14 cellular contexts compared by ENCODE assay signal in genomic region chr11:58902881-58903280, GRCh38. TPM values are rescaled to one million over a fixed set of nuclear protein-coding genes. Genes with fewer than 3 reads are reported as not detected.
DNase-seq lines count a peak whose midpoint lies in the region; ATAC-seq and TF ChIP-seq lines count a peak whose summit lies in the region.
"Had no signal": no experiment of that assay in that cellular context is flagged by ENCODE, and none has a peak within 500 bp of the region (broad histone marks: within the 10 kb centered on the region; RNA-seq: fewer than 3 reads in every experiment).

No MANE protein-coding gene starts in this region.

- H3K4me1 Mint-ChIP-seq in HFFc6 (ENCODE audit: low read depth) (peaks cover 47% of the 10 kb centered on the region), neural progenitor cell (peaks cover 25% of the 10 kb centered on the region)
- no peaks in the 10 kb centered on the region for H3K4me1 Mint-ChIP-seq in activated CD4-positive, alpha-beta memory T cell treated with anti-CD3 and anti-CD28 coated beads, Interleukin-2, amount 10 ng/mL, durations not matched to agents 7 days and 5 days

- CTCF ChIA-PET in activated CD4-positive, alpha-beta memory T cell treated with anti-CD3 and anti-CD28 coated beads, Interleukin-2, amount 10 ng/mL, durations not matched to agents 7 days and 5 days (lab: Charles Lee) = no interaction called here

- H3K27ac ChIP-seq in neural progenitor cell = no peak overlapping the region

- no peak overlapping the region for H2AFZ ChIP-seq in neural progenitor cell (replicated peaks)

- no peaks in the 10 kb centered on the region for H4K20me1 ChIP-seq in neural progenitor cell (ENCODE audit: low read depth)

- peak overlapping the region; percentile 87; the same call in 1 of the 2 replicates for H3K4me3 Mint-ChIP-seq in HFFc6
- no peak overlapping the region for H3K4me3 Mint-ChIP-seq in neural progenitor cell
- no peak overlapping the region for H3K4me3 Mint-ChIP-seq in activated CD4-positive, alpha-beta memory T cell treated with anti-CD3 and anti-CD28 coated beads, Interleukin-2, amount 10 ng/mL, durations not matched to agents 7 days and 5 days
- H3K4me3 Mint-ChIP-seq: CD8-positive, alpha-beta T cell had no signal

- H3K27ac Mint-ChIP-seq in HFFc6 (no peak overlapping the region), neural progenitor cell (no peak overlapping the region)
- no peak overlapping the region for H3K27ac Mint-ChIP-seq in activated CD4-positive, alpha-beta memory T cell treated with anti-CD3 and anti-CD28 coated beads, Interleukin-2, amount 10 ng/mL, durations not matched to agents 7 days and 5 days
- H3K27ac Mint-ChIP-seq: CD14-positive monocyte; CD8-positive, alpha-beta T cell had no signal

- no peaks in the 10 kb centered on the region for H3K9me3 ChIP-seq in neural progenitor cell (ENCODE audit: low read depth)
- H3K9me3 ChIP-seq: HAP-1 had no signal

- peaks cover 14% of the 10 kb centered on the region for H3K79me2 ChIP-seq in neural progenitor cell (ENCODE audit: low read depth)

- no peak for DNase-seq in HFFc6
- peak; percentile 18 for DNase-seq in NCI-H69 (lab: John Stamatoyannopoulos, UW)
- DNase-seq in myocyte (ENCODE audit: low read depth) = peak; percentile 17
- DNase-seq in neural progenitor cell (ENCODE audit: low spot score) = no peak
- DNase-seq in HUDEP-2 (lab: John Stamatoyannopoulos, UW; ENCODE audit: unreplicated experiment in 76 of 76) = no peak
- DNase-seq in activated CD4-positive, alpha-beta memory T cell treated with anti-CD3 and anti-CD28 coated beads, Interleukin-2, amount 10 ng/mL, durations not matched to agents 7 days and 5 days = no peak
- DNase-seq: CD8-positive, alpha-beta T cell; COR-L47; DMS153; DMS79 treated with DMSO at 0.1 percent for 48 hours; EL had no signal

- H3K9me3 Mint-ChIP-seq in HFFc6 = no peaks in the 10 kb centered on the region
- no peaks in the 10 kb centered on the region for H3K9me3 Mint-ChIP-seq in neural progenitor cell
- H3K9me3 Mint-ChIP-seq in activated CD4-positive, alpha-beta memory T cell treated with anti-CD3 and anti-CD28 coated beads, Interleukin-2, amount 10 ng/mL, durations not matched to agents 7 days and 5 days = no peaks in the 10 kb centered on the region
- H3K9me3 Mint-ChIP-seq: CD8-positive, alpha-beta T cell had no signal

- peaks cover 17% of the 10 kb centered on the region for H3K4me1 ChIP-seq in neural progenitor cell
- H3K4me1 ChIP-seq: HAP-1 had no signal

- peaks cover 20% of the 10 kb centered on the region for H3K27me3 ChIP-seq in neural progenitor cell

- peaks cover 1% of the 10 kb centered on the region; the same call in 1 of the 2 replicates for H3K27me3 Mint-ChIP-seq in HFFc6 (ENCODE audit: insufficient read depth)
- H3K27me3 Mint-ChIP-seq in neural progenitor cell (ENCODE audit: insufficient read depth, low read depth) = peaks cover 2% of the 10 kb centered on the region
- peaks cover 46% of the 10 kb centered on the region for H3K27me3 Mint-ChIP-seq in activated CD4-positive, alpha-beta memory T cell treated with anti-CD3 and anti-CD28 coated beads, Interleukin-2, amount 10 ng/mL, durations not matched to agents 7 days and 5 days

- H3K36me3 Mint-ChIP-seq in HFFc6 (ENCODE audit: low read depth) (no peaks in the 10 kb centered on the region), neural progenitor cell (peaks cover 22% of the 10 kb centered on the region)
- no peaks in the 10 kb centered on the region for H3K36me3 Mint-ChIP-seq in activated CD4-positive, alpha-beta memory T cell treated with anti-CD3 and anti-CD28 coated beads, Interleukin-2, amount 10 ng/mL, durations not matched to agents 7 days and 5 days (ENCODE audit: low read depth)
- H3K36me3 Mint-ChIP-seq: CD8-positive, alpha-beta T cell had no signal

- H3K36me3 ChIP-seq in neural progenitor cell = no peaks in the 10 kb centered on the region
- H3K36me3 ChIP-seq: HAP-1 had no signal

- peak overlapping the region; percentile 75 for H3K4me2 ChIP-seq in neural progenitor cell

- no peak for ATAC-seq in GM18519 (IDR thresholded peaks at IDR 0.05; ENCODE audit: low FRiP score, unreplicated experiment)
- ATAC-seq: CD8-positive, alpha-beta T cell had no signal

- POLR2A ChIA-PET in activated CD4-positive, alpha-beta memory T cell treated with anti-CD3 and anti-CD28 coated beads, Interleukin-2, amount 10 ng/mL, durations not matched to agents 7 days and 5 days (lab: Charles Lee) = no interaction called here

- TF ChIP-seq CTCF in HFFc6 (IDR thresholded peaks at IDR 0.05) (no peak), neural progenitor cell (IDR thresholded peaks at IDR 0.05) (no peak)

- H3K9ac ChIP-seq in neural progenitor cell = no peak overlapping the region

- H3F3A ChIP-seq in neural progenitor cell (ENCODE audit: low read depth) = peaks cover 27% of the 10 kb centered on the region

- H3K4me3 ChIP-seq in neural progenitor cell = no peak overlapping the region
- H3K4me3 ChIP-seq: HAP-1 had no signal

RNA-seq across cellular contexts. Expression of gene GLYATL1, which starts 36.4 kb away (rescaled TPM):
- under 1 TPM in 4 of 6 experiments, not detected in 2; 0.14 to 0.33 (median 0.23) TPM for total RNA-seq in HFFc6 (2021; fragmentation: NEBNext Ultra II Directional; extraction: Animal tissue kit (Norgen Biotek cat#: 25700))
- total RNA-seq in myocyte (not detected in 2 replicates), neural progenitor cell (ENCODE audit: low replicate concordance) (9.1 and 10.9 TPM in 2 replicates)
- not detected for polyA plus RNA-seq in myocyte (2012)
- not detected for total RNA-seq in activated CD4-positive, alpha-beta memory T cell treated with anti-CD3 and anti-CD28 coated beads, Interleukin-2, amount 10 ng/mL, durations not matched to agents 7 days and 5 days
- total RNA-seq: CD8-positive, alpha-beta T cell had no signal
- polyA plus RNA-seq: CD14-positive monocyte had no signal

RNA-seq across cellular contexts. Expression of gene GLYATL2, which starts 58.4 kb away (rescaled TPM):
- total RNA-seq in HFFc6 (2021; fragmentation: NEBNext Ultra II Directional; extraction: Animal tissue kit (Norgen Biotek cat#: 25700)) = under 1 TPM in 4 of 6 experiments, not detected in 2; 0.12 to 0.75 (median 0.36) TPM
- 0.35 TPM in 1 of 2 replicates, not detected in the other for total RNA-seq in myocyte
- polyA plus RNA-seq in myocyte (2012) = 0.05 TPM
- total RNA-seq in neural progenitor cell (ENCODE audit: low replicate concordance) = 2.1 and 2.7 TPM in 2 replicates
- total RNA-seq in activated CD4-positive, alpha-beta memory T cell treated with anti-CD3 and anti-CD28 coated beads, Interleukin-2, amount 10 ng/mL, durations not matched to agents 7 days and 5 days = not detected
- total RNA-seq: CD8-positive, alpha-beta T cell had no signal
- polyA plus RNA-seq: CD14-positive monocyte had no signal

Comparison
In these comparisons a context has a peak if more than half of its experiments do, and no peak if none do; other contexts are left out.
1. DNase-seq: peak in NCI-H69 (single experiment) and myocyte (single experiment); none in HFFc6 (single experiment), neural progenitor cell (single experiment), HUDEP-2 (0 of 76) and activated CD4-positive, alpha-beta memory T cell treated with anti-CD3 and anti-CD28 coated beads, Interleukin-2, amount 10 ng/mL, durations not matched to agents 7 days and 5 days (single experiment).